ENCODE assay signal across 19 cellular contexts in the genomic region with DNA sequence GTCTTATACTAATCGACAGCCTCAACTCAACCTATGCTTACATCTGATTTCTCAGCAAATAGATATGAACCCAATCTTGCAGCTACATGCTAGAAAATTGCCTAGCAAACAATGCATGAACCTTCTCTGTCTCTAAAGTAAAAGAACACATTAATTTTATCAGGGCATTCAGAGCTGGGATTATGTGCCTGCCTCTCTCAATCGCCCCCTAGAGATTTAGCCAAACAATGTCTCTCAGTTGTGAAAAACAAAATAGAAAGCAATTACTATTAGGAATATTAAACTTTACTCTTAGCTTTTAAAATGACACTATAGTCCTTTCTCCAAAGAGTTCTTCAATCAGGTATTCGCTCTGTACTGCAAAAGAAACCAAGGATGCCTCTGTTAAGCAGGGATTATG.
DNase-seq lines count a peak whose midpoint lies in the region; FAIRE-seq and TF ChIP-seq lines count a peak whose summit lies in the region.
"Had no signal": no experiment of that assay in that cellular context is flagged by ENCODE, and none has a peak within 500 bp of the region (broad histone marks: within the 10 kb centered on the region; RNA-seq: fewer than 3 reads in every experiment).

No MANE protein-coding gene starts in this region.

- H3K27me3 ChIP-seq in Loucy (ENCODE audit: insufficient read depth, low read length, poor library complexity, severe bottlenecking), result no peaks in the 10 kb centered on the region
- peaks cover 17% of the 10 kb centered on the region for H3K27me3 ChIP-seq in osteoblast (ENCODE audit: insufficient read depth, low read length)
- H3K27me3 ChIP-seq in Caco-2 (replicated peaks; ENCODE audit: control insufficient read depth, insufficient read depth, low read length), result no peaks in the 10 kb centered on the region
- H3K27me3 ChIP-seq: esophagus squamous epithelium had no signal

- no peaks in the 10 kb centered on the region for H3F3A ChIP-seq in Loucy (ENCODE audit: low read depth)

- H4K20me1 ChIP-seq in Loucy (ENCODE audit: insufficient read depth, low read length, poor library complexity, severe bottlenecking) (no peaks in the 10 kb centered on the region), osteoblast (ENCODE audit: insufficient read depth, low read length) (no peaks in the 10 kb centered on the region)

- H3K4me2 ChIP-seq in Loucy (ENCODE audit: low read depth, low read length, poor library complexity, severe bottlenecking), result no peak overlapping the region
- no peak overlapping the region for H3K4me2 ChIP-seq in osteoblast (ENCODE audit: insufficient read depth, low read length)

- BruUV-seq in Caco-2 (replicated peaks; lab: Mats Ljungman, UMichigan), result no TSS peak

- no peaks in the 10 kb centered on the region for H3K9me3 Mint-ChIP-seq in Caco-2 (ENCODE audit: unreplicated experiment)
- H3K9me3 Mint-ChIP-seq: activated CD4-positive, alpha-beta T cell treated with anti-CD3 and anti-CD28 coated beads, Interleukin-2, amount 10 ng/mL, durations not matched to agents 7 days and 5 days had no signal

- intact Hi-C loops in Caco-2 (cut with micrococcal nuclease; ENCODE audit: unreplicated experiment), result no loop called here

- H3K4me3 Mint-ChIP-seq in Caco-2 (ENCODE audit: unreplicated experiment), result no peak overlapping the region
- H3K4me3 Mint-ChIP-seq: activated CD4-positive, alpha-beta T cell treated with anti-CD3 and anti-CD28 coated beads, Interleukin-2, amount 10 ng/mL, durations not matched to agents 7 days and 5 days; natural killer cell had no signal

- H3K9me3 ChIP-seq in Loucy (ENCODE audit: insufficient read depth, low read depth, low read length), result no peaks in the 10 kb centered on the region
- no peaks in the 10 kb centered on the region for H3K9me3 ChIP-seq in osteoblast (ENCODE audit: low read depth, low read length)
- H3K9me3 ChIP-seq in Caco-2, result peaks cover 15% of the 10 kb centered on the region

- H3K27me3 Mint-ChIP-seq in Caco-2 (ENCODE audit: insufficient read depth, unreplicated experiment), result no peaks in the 10 kb centered on the region
- H3K27me3 Mint-ChIP-seq: activated CD4-positive, alpha-beta T cell treated with anti-CD3 and anti-CD28 coated beads, Interleukin-2, amount 10 ng/mL, durations not matched to agents 7 days and 5 days had no signal

- no peaks in the 10 kb centered on the region for H3K36me3 Mint-ChIP-seq in Caco-2 (ENCODE audit: insufficient read depth, unreplicated experiment)
- H3K36me3 Mint-ChIP-seq: natural killer cell had no signal

- POLR2A ChIA-PET in Caco-2 (lab: Charles Lee), result no interaction called here

- H3K27ac ChIP-seq in osteoblast (ENCODE audit: low read depth, low read length), result peak overlapping the region; percentile 57

- H3K4me1 ChIP-seq in Loucy (ENCODE audit: insufficient read depth, low read length, poor library complexity, severe bottlenecking) (no peaks in the 10 kb centered on the region), osteoblast (ENCODE audit: insufficient read depth, low read length) (peaks cover 9% of the 10 kb centered on the region), Caco-2 (no peaks in the 10 kb centered on the region)

- no peaks in the 10 kb centered on the region for H3K4me1 Mint-ChIP-seq in Caco-2 (ENCODE audit: low read depth, unreplicated experiment)
- H3K4me1 Mint-ChIP-seq: activated CD4-positive, alpha-beta T cell treated with anti-CD3 and anti-CD28 coated beads, Interleukin-2, amount 10 ng/mL, durations not matched to agents 7 days and 5 days; natural killer cell had no signal

- no peak overlapping the region for H3K27ac Mint-ChIP-seq in Caco-2 (ENCODE audit: unreplicated experiment)
- H3K27ac Mint-ChIP-seq: activated CD4-positive, alpha-beta T cell treated with anti-CD3 and anti-CD28 coated beads, Interleukin-2, amount 10 ng/mL, durations not matched to agents 7 days and 5 days; natural killer cell had no signal

- H3K36me3 ChIP-seq in Loucy (ENCODE audit: insufficient read depth, low read length), result no peaks in the 10 kb centered on the region
- H3K36me3 ChIP-seq in osteoblast (ENCODE audit: insufficient read depth, low read length), result no peaks in the 10 kb centered on the region
- H3K36me3 ChIP-seq in Caco-2 (ENCODE audit: control insufficient read depth, insufficient read depth, low read length), result no peaks in the 10 kb centered on the region
- H3K36me3 ChIP-seq: esophagus squamous epithelium had no signal

- no peak overlapping the region for H2AFZ ChIP-seq in Loucy (ENCODE audit: low read length)
- no peak overlapping the region for H2AFZ ChIP-seq in osteoblast (ENCODE audit: low read length)

- no peak overlapping the region for H3K9ac ChIP-seq in Loucy (ENCODE audit: low read depth, low read length, poor library complexity, severe bottlenecking)

- H3K9me2 ChIP-seq in Loucy (replicated peaks; ENCODE audit: low read depth, low read length), result no peaks in the 10 kb centered on the region

- CTCF ChIA-PET in Caco-2 (lab: Charles Lee), result no interaction called here

- peak; percentile 3 for TF ChIP-seq CTCF in D721Med (IDR thresholded peaks at IDR 0.05; ENCODE audit: insufficient read depth, missing control alignments)
- peak; percentile 54 for TF ChIP-seq CTCF in Loucy (conservative IDR thresholded peaks at IDR 0.05; ENCODE audit: low read length)
- peak; percentile 61 for TF ChIP-seq CTCF in choroid plexus epithelial cell (conservative IDR thresholded peaks at IDR 0.05; ENCODE audit: low read depth, low read length)
- no peak for TF ChIP-seq CTCF in osteoblast (IDR thresholded peaks at IDR 0.05; ENCODE audit: extremely low read depth, low read depth, low read length)
- no peak for TF ChIP-seq CTCF in Caco-2 (IDR thresholded peaks at IDR 0.05; ENCODE audit: insufficient read depth in 1 of 2, low read depth in 1 of 2, low read length in 1 of 2, severe bottlenecking in 1 of 2, unreplicated experiment in 1 of 2)

- H3K4me3 ChIP-seq in Loucy (ENCODE audit: low read length, poor library complexity, severe bottlenecking) (no peak overlapping the region), choroid plexus epithelial cell (ENCODE audit: low read depth, low read length) (no peak overlapping the region), osteoblast (ENCODE audit: insufficient read depth, low read length) (no peak overlapping the region), Caco-2 (ENCODE audit: low read depth, low read length) (no peak overlapping the region)
- H3K4me3 ChIP-seq: esophagus squamous epithelium had no signal

- no peak for FAIRE-seq in D721Med (lab: Jason Lieb, UNC)
- FAIRE-seq: islet of Langerhans, TTC549 had no signal

- H3K79me2 ChIP-seq in Loucy (ENCODE audit: insufficient read depth, low read length), result no peaks in the 10 kb centered on the region
- no peaks in the 10 kb centered on the region for H3K79me2 ChIP-seq in osteoblast (ENCODE audit: insufficient read depth, low read length)

- DNase-seq in D721Med (ENCODE audit: insufficient read length, low spot score), result no peak
- peak; percentile 23 for DNase-seq in choroid plexus epithelial cell (ENCODE audit: low read depth)
- no peak for DNase-seq in osteoblast (ENCODE audit: insufficient read length, low spot score, missing footprints)
- DNase-seq in Caco-2, result no peak
- DNase-seq in UCSD-AML1 (lab: John Stamatoyannopoulos, UW; ENCODE audit: unreplicated experiment), result no peak
- DNase-seq in SW480 (ENCODE audit: low spot score), result no peak
- DNase-seq: activated CD4-positive, alpha-beta T cell treated with anti-CD3 and anti-CD28 coated beads, Interleukin-2, amount 10 ng/mL, durations not matched to agents 7 days and 5 days; activated naive CD4-positive, alpha-beta T cell; aorta; C1 segment of cervical spinal cord; DMS53; esophagus squamous epithelium; natural killer cell; NCI-H187; NCI-H446 treated with DMSO at 0.1 percent for 48 hours; SW 1271 had no signal

Comparison
In these comparisons a context has a peak if more than half of its experiments do, and no peak if none do; other contexts are left out.
1. CTCF ChIP-seq: peak in D721Med (single experiment), Loucy (single experiment) and choroid plexus epithelial cell (single experiment); none in osteoblast (single experiment) and Caco-2 (0 of 2).